Comparison of ENCODE assay signal across 8 cellular contexts in genomic region chr11:57321388-57321995, GRCh38. TPM values are rescaled to one million over a fixed set of nuclear protein-coding genes. Genes with fewer than 3 reads are reported as not detected.
A peak's percentile ranks its signal among the peaks of the same experiment; 100 is the strongest.
DNase-seq lines count a peak whose midpoint lies in the region; ATAC-seq, FAIRE-seq and TF ChIP-seq lines count a peak whose summit lies in the region.

No MANE protein-coding gene starts in this region.

- peak; percentile 30 for FAIRE-seq in GM12892 (lab: Jason Lieb, UNC)

- H3K27me3 ChIP-seq in gastrocnemius medialis: no peaks in the 10 kb centered on the region
- no peaks in the 10 kb centered on the region for H3K27me3 ChIP-seq in H7 (ENCODE audit: control insufficient read depth, insufficient read depth, low read length)

- intact Hi-C loops in gastrocnemius medialis (cut with DNase I; ENCODE audit: low total_unique reads): loop anchor here (10.0 kb wide), 1 partner anchor 423 kb away; the partner anchor contains the start of gene SELENOH

- H3K4me3 Mint-ChIP-seq in T-helper 17 cell: peak overlapping the region; percentile 49

- no peaks in the 10 kb centered on the region for H3K27me3 Mint-ChIP-seq in T-helper 17 cell

- no peaks in the 10 kb centered on the region for H3K9me3 ChIP-seq in T-helper 17 cell (ENCODE audit: control insufficient read depth, low read length, poor library complexity, severe bottlenecking)
- no peaks in the 10 kb centered on the region for H3K9me3 ChIP-seq in gastrocnemius medialis

- ATAC-seq in T-helper 17 cell: no peak
- ATAC-seq in gastrocnemius medialis: no peak

- H3K36me3 ChIP-seq in gastrocnemius medialis (peaks cover 0 to 26% of the 10 kb centered on the region in 2 donors), H7 (replicated peaks; ENCODE audit: control insufficient read depth, insufficient read depth, low read length) (peaks cover 32% of the 10 kb centered on the region)

- TF ChIP-seq CTCF in fibroblast of villous mesenchyme (IDR thresholded peaks at IDR 0.05; ENCODE audit: insufficient read depth, low read depth, low read length): no peak
- TF ChIP-seq CTCF in gastrocnemius medialis (IDR thresholded peaks at IDR 0.05 in 4 of 5, conservative IDR thresholded peaks at IDR 0.05 in 1 of 5): no peak

- in situ Hi-C loops in gastrocnemius medialis (cut with MboI; ENCODE audit: low sequenced_read_pairs in 4 of 4): loop anchor here in 1 of 4 donors (10.0 kb wide), 1 partner anchor 173 kb away; no protein-coding TSS in a partner anchor

- TF ChIP-seq POLR2A in GM12892 (IDR thresholded peaks at IDR 0.05; ENCODE audit: low read depth, low read length) (no peak), gastrocnemius medialis (IDR thresholded peaks at IDR 0.05) (no peak)

- H3K27ac Mint-ChIP-seq in T-helper 17 cell: peak overlapping the region; percentile 45

- H3K4me1 ChIP-seq in gastrocnemius medialis: peaks cover 65 to 77% of the 10 kb centered on the region in 2 donors

- H3K27ac ChIP-seq in gastrocnemius medialis: peak overlapping the region; percentile 95 to 99 (median 97)

- no peaks in the 10 kb centered on the region for H3K36me3 Mint-ChIP-seq in T-helper 17 cell (ENCODE audit: low read depth)

- H3K4me3 ChIP-seq in fibroblast of villous mesenchyme (ENCODE audit: low read depth, low read length) (peak overlapping the region; percentile 85), gastrocnemius medialis (peak overlapping the region; percentile 82 to 95 (median 90)), H7 (ENCODE audit: insufficient read depth, low read depth, low read length) (no peak overlapping the region)

- no peak for DNase-seq in GM12892 (ENCODE audit: insufficient read length)
- DNase-seq in T-helper 17 cell: no peak
- DNase-seq in fibroblast of villous mesenchyme (ENCODE audit: low read depth): no peak
- peak in 1 of 2 donors; percentile 35 for DNase-seq in gastrocnemius medialis
- DNase-seq in cerebellar cortex (ENCODE audit: low spot score): no peak
- DNase-seq in effector CD8-positive, alpha-beta T cell (lab: John Stamatoyannopoulos, UW): no peak
- no peak for DNase-seq in NOMO-1 (lab: John Stamatoyannopoulos, UW; ENCODE audit: unreplicated experiment in 2 of 2)
- DNase-seq in H7: no peak

- H3K4me1 Mint-ChIP-seq in T-helper 17 cell: peaks cover 29% of the 10 kb centered on the region

RNA-seq across cellular contexts. Expression of gene TNKS1BP1, which starts 3.3 kb away (rescaled TPM):
- polyA plus RNA-seq in GM12892 (2012; ENCODE audit: missing spikeins): 5.8 TPM
- total RNA-seq in T-helper 17 cell (10 to 100 TPM in 1 of 2 donors, 1 to 10 TPM in 1; 8.7 to 16.2 TPM), fibroblast of villous mesenchyme (69.5 and 70.5 TPM in 2 replicates), gastrocnemius medialis (100 to 1,000 TPM in 3 of 4 donors, 10 to 100 TPM in 1; 98.5 to 165 (median 125) TPM)
- 38.3 and 48.5 TPM in 2 replicates for total RNA-seq in H7 (2014; rRNA removed; shearing (Covaris generic))

RNA-seq across cellular contexts. Expression of gene SSRP1, which starts 14.2 kb away (rescaled TPM):
- 117 TPM for polyA plus RNA-seq in GM12892 (2012; ENCODE audit: missing spikeins)
- 10 to 100 TPM; 46.4 to 47.2 TPM for total RNA-seq in T-helper 17 cell
- total RNA-seq in fibroblast of villous mesenchyme: 61.7 and 67.3 TPM in 2 replicates
- total RNA-seq in gastrocnemius medialis: 100 to 1,000 TPM in 3 of 4 donors, 10 to 100 TPM in 1; 76.6 to 155 (median 137) TPM
- 158 and 173 TPM in 2 replicates for total RNA-seq in H7 (2014; rRNA removed; shearing (Covaris generic))

RNA-seq across cellular contexts. Expression of gene P2RX3, which starts 16.7 kb away (rescaled TPM):
- not detected for polyA plus RNA-seq in GM12892 (2012; ENCODE audit: missing spikeins)
- total RNA-seq in T-helper 17 cell: not detected
- total RNA-seq in fibroblast of villous mesenchyme: not detected in 2 replicates
- not detected for total RNA-seq in gastrocnemius medialis
- not detected in 2 replicates for total RNA-seq in H7 (2014; rRNA removed; shearing (Covaris generic))

RNA-seq across cellular contexts. Expression of gene PRG3, which starts 59.5 kb away (rescaled TPM):
- polyA plus RNA-seq in GM12892 (2012; ENCODE audit: missing spikeins): not detected
- total RNA-seq in T-helper 17 cell: not detected
- total RNA-seq in fibroblast of villous mesenchyme: not detected in 2 replicates
- total RNA-seq in gastrocnemius medialis: not detected
- not detected in 2 replicates for total RNA-seq in H7 (2014; rRNA removed; shearing (Covaris generic))
